ENCODE assay signal across 8 cellular contexts in the genomic region with DNA sequence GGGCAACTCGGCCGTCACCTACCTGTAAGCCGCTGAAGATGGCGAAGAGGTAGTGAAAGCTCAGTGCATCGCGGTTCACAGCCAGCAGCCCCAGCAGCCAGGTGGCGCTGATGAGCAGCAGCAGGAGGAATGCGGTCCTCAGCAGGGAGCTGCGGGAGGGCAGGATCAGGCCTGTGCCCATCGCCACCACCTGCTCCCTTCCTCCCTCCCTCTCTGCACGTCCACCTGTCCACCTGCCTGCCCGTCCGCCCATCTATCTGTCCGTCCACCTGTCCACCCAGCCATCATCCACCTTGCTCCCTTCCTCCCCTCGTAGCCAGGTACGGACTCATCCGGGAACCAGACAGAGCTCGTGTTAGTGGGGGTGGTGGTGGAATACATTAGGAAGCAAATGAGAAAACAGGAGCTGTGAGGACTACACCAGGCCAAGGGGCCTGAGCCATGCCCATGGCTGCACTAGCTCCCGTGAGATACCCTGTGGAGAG. TPM values are rescaled to one million over a fixed set of nuclear protein-coding genes. Genes with fewer than 3 reads are reported as not detected.
DNase-seq lines count a peak whose midpoint lies in the region; ATAC-seq and TF ChIP-seq lines count a peak whose summit lies in the region.

No MANE protein-coding gene starts in this region.

- TF ChIP-seq CTCF in GM12872 (IDR thresholded peaks at IDR 0.05; ENCODE audit: insufficient read depth, low read depth, low read length): peak; percentile 98
- TF ChIP-seq CTCF in activated B cell treated with CpG ODN at 0.5 μM for 24 hours (IDR thresholded peaks at IDR 0.05): peak; percentile 58
- peak; percentile 48 to 78 (median 71) for TF ChIP-seq CTCF in breast epithelium (IDR thresholded peaks at IDR 0.05)

- H3K4me3 Mint-ChIP-seq in activated B cell treated with CpG ODN at 0.5 μM for 24 hours: no peak overlapping the region

- H3K27ac ChIP-seq in breast epithelium: no peak overlapping the region

- H3K36me3 ChIP-seq in breast epithelium: no peaks in the 10 kb centered on the region

- no peaks in the 10 kb centered on the region for H3K27me3 Mint-ChIP-seq in activated B cell treated with CpG ODN at 0.5 μM for 24 hours

- no peaks in the 10 kb centered on the region for H3K9me3 Mint-ChIP-seq in activated B cell treated with CpG ODN at 0.5 μM for 24 hours

- no peaks in the 10 kb centered on the region for H3K27me3 ChIP-seq in breast epithelium

- no peak for TF ChIP-seq POLR2A in breast epithelium (IDR thresholded peaks at IDR 0.05)

- ATAC-seq in activated B cell treated with CpG ODN at 0.5 μM for 24 hours (ENCODE audit: low read depth) (peak; percentile 65), HG03045 (IDR thresholded peaks at IDR 0.05; ENCODE audit: unreplicated experiment) (no peak), HG02870 (IDR thresholded peaks at IDR 0.05; ENCODE audit: unreplicated experiment) (no peak)

- H3K36me3 Mint-ChIP-seq in activated B cell treated with CpG ODN at 0.5 μM for 24 hours (ENCODE audit: low read depth): peaks cover 20% of the 10 kb centered on the region

- no peaks in the 10 kb centered on the region for H3K4me1 ChIP-seq in breast epithelium

- H3K9me3 ChIP-seq in breast epithelium: no peaks in the 10 kb centered on the region

- no peak overlapping the region for H3K27ac Mint-ChIP-seq in activated B cell treated with CpG ODN at 0.5 μM for 24 hours

- peaks cover 12% of the 10 kb centered on the region for H3K4me1 Mint-ChIP-seq in activated B cell treated with CpG ODN at 0.5 μM for 24 hours

- POLR2A ChIA-PET in activated B cell treated with CpG ODN at 0.5 μM for 24 hours (lab: Charles Lee): interaction anchor here (0.5 to 1.4 kb wide), 6 partner anchors 11 to 366 kb away, joined by 3 to 8 read pairs (median 4); no protein-coding TSS in a partner anchor

- intact Hi-C loops in activated B cell treated with CpG ODN at 0.5 μM for 24 hours (cut with micrococcal nuclease) (loop anchor here (1.0 to 10.0 kb wide), 3 partner anchors 13 to 367 kb away; a partner anchor contains a TSS), breast epithelium (cut with DNase I; ENCODE audit: low total_unique reads) (no loop called here)

- DNase-seq in NCI-H146 treated with DMSO at 0.1 percent for 48 hours (lab: John Stamatoyannopoulos, UW; ENCODE audit: unreplicated experiment) (peak; percentile 68), activated B cell treated with CpG ODN at 0.5 μM for 24 hours (peak; percentile 72), breast epithelium (ENCODE audit: low spot score in 2 of 2) (no peak), left kidney (ENCODE audit: low read depth, low spot score) (peak; percentile 76)
- peak; percentile 38 for DNase-seq in stimulated activated CD8-positive, alpha-beta memory T cell treated with anti-CD3 and anti-CD28 coated beads, Interleukin-15, amount 100 ng/mL, for 1 hour (ENCODE audit: low read depth)

- H3K4me3 ChIP-seq in breast epithelium: no peak overlapping the region

- CTCF ChIA-PET in activated B cell treated with CpG ODN at 0.5 μM for 24 hours (lab: Charles Lee): interaction anchor here (0.5 to 2.3 kb wide), 22 partner anchors 9 to 505 kb away, joined by 3 to 96 read pairs (median 3); a partner anchor contains a TSS

RNA-seq across cellular contexts. Expression of a gene that starts 32.2 kb away (rescaled TPM):
- total RNA-seq in activated B cell treated with CpG ODN at 0.5 μM for 24 hours (52.2 and 60.0 TPM in 2 replicates), breast epithelium (10 to 100 TPM; 25.4 to 40.6 (median 37.6) TPM)

Comparison
In these comparisons a context has a peak if more than half of its experiments do, and no peak if none do; other contexts are left out.
1. DNase-seq: peak in NCI-H146 treated with DMSO at 0.1 percent for 48 hours (single experiment), activated B cell treated with CpG ODN at 0.5 μM for 24 hours (single experiment), left kidney (single experiment) and stimulated activated CD8-positive, alpha-beta memory T cell treated with anti-CD3 and anti-CD28 coated beads, Interleukin-15, amount 100 ng/mL, for 1 hour (single experiment); none in breast epithelium (0 of 2).
2. Peak in every context shown above with its lines, with median percentiles within 50 percentile points of each other: CTCF ChIP-seq.